ENCODE assay signal across 20 cellular contexts in the genomic region with DNA sequence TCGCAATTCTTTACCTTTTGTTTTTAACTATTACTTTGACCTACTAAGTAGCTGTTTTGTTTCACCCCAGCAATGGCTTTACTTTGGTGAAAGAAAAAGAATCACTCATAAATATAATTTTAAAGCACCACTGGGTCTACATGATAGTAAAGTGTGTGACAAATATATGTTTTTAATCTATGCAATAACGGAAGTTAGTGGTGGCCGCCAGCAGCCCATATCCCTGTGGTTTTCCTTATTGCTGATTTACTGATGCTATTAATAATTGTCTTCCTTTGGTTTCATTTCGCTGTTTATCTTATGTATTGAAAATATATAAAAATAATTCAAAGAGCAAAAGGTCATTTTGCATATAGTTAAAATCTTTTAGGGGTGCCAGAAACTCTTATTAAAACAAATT.
DNase-seq lines count a peak whose midpoint lies in the region; ATAC-seq and TF ChIP-seq lines count a peak whose summit lies in the region.
"Had no signal": no experiment of that assay in that cellular context is flagged by ENCODE, and none has a peak within 500 bp of the region (broad histone marks: within the 10 kb centered on the region; RNA-seq: fewer than 3 reads in every experiment).

No MANE protein-coding gene starts in this region.

- intact Hi-C loops in left ventricle myocardium inferior (cut with micrococcal nuclease) = loop anchor here (10.0 kb wide), 1 partner anchor 138 kb away; no protein-coding TSS in a partner anchor
- intact Hi-C loops in cardiac septum (cut with DNase I) = loop anchor here (5.0 kb wide), 1 partner anchor 215 kb away; no protein-coding TSS in a partner anchor

- DNase-seq in left ventricle myocardium inferior (no peak), cardiac septum (ENCODE audit: low spot score) (no peak), MV-4-11 (lab: John Stamatoyannopoulos, UW) (peak; percentile 53), T1000 (lab: John Stamatoyannopoulos, UW) (no peak), caudate nucleus (lab: John Stamatoyannopoulos, UW) (no peak), NCI-H526 treated with DMSO at 0.1 percent for 48 hours (lab: John Stamatoyannopoulos, UW) (no peak)
- DNase-seq: C1 segment of cervical spinal cord, HFFc6, NCI-H1092, NCI-H1436 treated with DMSO at 0.1 percent for 48 hours, NCI-H2029, NCI-H345, NCI-H524 treated with DMSO at 0.1 percent for 48 hours, PC-9, SIG-M5, T-helper 1 cell had no signal

- peaks cover 11% of the 10 kb centered on the region for H3K4me1 ChIP-seq in left ventricle myocardium inferior

- TF ChIP-seq CTCF in left ventricle myocardium inferior (IDR thresholded peaks at IDR 0.05; ENCODE audit: borderline replicate concordance) = no peak

- H3K4me3 ChIP-seq in left ventricle myocardium inferior = no peak overlapping the region
- H3K4me3 ChIP-seq: K562, PC-9 had no signal

- H3K27ac ChIP-seq in left ventricle myocardium inferior (replicated peaks) (peak overlapping the region; percentile 14), caudate nucleus (ENCODE audit: low read depth, low read length) (no peak overlapping the region)
- H3K27ac ChIP-seq: PC-9, RWPE1 had no signal

- no peaks in the 10 kb centered on the region for H3K9me3 ChIP-seq in left ventricle myocardium inferior (replicated peaks)

- H3K27me3 ChIP-seq in left ventricle myocardium inferior (ENCODE audit: low read depth) = no peaks in the 10 kb centered on the region

- peak; percentile 47 for ATAC-seq in HG02981 (IDR thresholded peaks at IDR 0.05; ENCODE audit: unreplicated experiment)
- ATAC-seq in HG02763 (IDR thresholded peaks at IDR 0.05; ENCODE audit: unreplicated experiment) = no peak
- ATAC-seq: K562 had no signal

- H3K36me3 ChIP-seq in left ventricle myocardium inferior = no peaks in the 10 kb centered on the region
